8 cellular contexts compared by ENCODE assay signal in genomic region chr11:47213985-47214564, GRCh38. TPM values are rescaled to one million over a fixed set of nuclear protein-coding genes. Genes with fewer than 3 reads are reported as not detected.
DNase-seq lines count a peak whose midpoint lies in the region; ATAC-seq and TF ChIP-seq lines count a peak whose summit lies in the region.

No MANE protein-coding gene starts in this region.

- WGBS in lung, 2 donors, result 5 to 10% methylated on average over 20 of the region's 20 CpGs

- H3K27me3 ChIP-seq in BLaER1 (no peaks in the 10 kb centered on the region), lung (ENCODE audit: control insufficient read depth, insufficient read depth) (no peaks in the 10 kb centered on the region)

- POLR2A ChIA-PET in activated CD8-positive, alpha-beta T cell treated with anti-CD3 and anti-CD28 coated beads, Interleukin-2, amount 10 ng/mL, durations not matched to agents 7 days and 5 days (lab: Charles Lee), result interaction anchor here (0.6 to 3.9 kb wide), 24 partner anchors 8 to 514 kb away, joined by 3 to 41 read pairs (median 6); partner anchors contain the start of genes ACP2, ARFGAP2, ARHGAP1 and MADD

- ATAC-seq in GM19324 (IDR thresholded peaks at IDR 0.05; ENCODE audit: low FRiP score, unreplicated experiment) (peak; percentile 34), HG03469 (IDR thresholded peaks at IDR 0.05; ENCODE audit: unreplicated experiment) (peak; percentile 49), lung (ENCODE audit: insufficient read depth, low FRiP score) (peak; percentile 87)
- peak; percentile 81 for ATAC-seq in activated CD8-positive, alpha-beta T cell treated with anti-CD3 and anti-CD28 coated beads, Interleukin-2, amount 10 ng/mL, durations not matched to agents 7 days and 5 days

- peak overlapping the region; percentile 99 for H3K4me3 Mint-ChIP-seq in activated CD8-positive, alpha-beta T cell treated with anti-CD3 and anti-CD28 coated beads, Interleukin-2, amount 10 ng/mL, durations not matched to agents 7 days and 5 days

- H3K27me3 Mint-ChIP-seq in activated CD8-positive, alpha-beta T cell treated with anti-CD3 and anti-CD28 coated beads, Interleukin-2, amount 10 ng/mL, durations not matched to agents 7 days and 5 days (ENCODE audit: low read depth), result no peaks in the 10 kb centered on the region

- H3K36me3 ChIP-seq in BLaER1 (peaks cover 16% of the 10 kb centered on the region), lung (ENCODE audit: control insufficient read depth in 2 of 2, insufficient read depth in 2 of 2, low read length in 2 of 2) (peaks cover 0 to 6% of the 10 kb centered on the region in 2 donors)

- CTCF ChIA-PET in activated CD8-positive, alpha-beta T cell treated with anti-CD3 and anti-CD28 coated beads, Interleukin-2, amount 10 ng/mL, durations not matched to agents 7 days and 5 days (lab: Charles Lee), result interaction anchor here (0.7 to 3.5 kb wide), 12 partner anchors 8 to 240 kb away, joined by 3 to 38 read pairs (median 7); partner anchors contain the start of genes ACP2, ARFGAP2, MADD and PACSIN3

- H3K9ac ChIP-seq in BLaER1, result peak overlapping the region; percentile 86

- H3K4me1 Mint-ChIP-seq in activated CD8-positive, alpha-beta T cell treated with anti-CD3 and anti-CD28 coated beads, Interleukin-2, amount 10 ng/mL, durations not matched to agents 7 days and 5 days (ENCODE audit: low read depth), result peaks cover 38% of the 10 kb centered on the region

- H3K36me3 Mint-ChIP-seq in activated CD8-positive, alpha-beta T cell treated with anti-CD3 and anti-CD28 coated beads, Interleukin-2, amount 10 ng/mL, durations not matched to agents 7 days and 5 days (ENCODE audit: low read depth), result peaks cover 33% of the 10 kb centered on the region

- H3K4me1 ChIP-seq in BLaER1, result peaks cover 37% of the 10 kb centered on the region
- peaks cover 0 to 7% of the 10 kb centered on the region in 2 donors for H3K4me1 ChIP-seq in lung (ENCODE audit: control insufficient read depth in 2 of 2, insufficient read depth in 2 of 2, low read length in 2 of 2)

- no peaks in the 10 kb centered on the region for H3K9me3 Mint-ChIP-seq in activated CD8-positive, alpha-beta T cell treated with anti-CD3 and anti-CD28 coated beads, Interleukin-2, amount 10 ng/mL, durations not matched to agents 7 days and 5 days (ENCODE audit: insufficient read depth)

- H3K27ac ChIP-seq in BLaER1 (peak overlapping the region; percentile 91), lung (ENCODE audit: low read depth in 1 of 2, low read length in 1 of 2) (peak overlapping the region; percentile 87 to 95)

- H3K4me3 ChIP-seq in BLaER1 (peak overlapping the region; percentile 78), lung (peak overlapping the region; percentile 47)

- H4K20me1 ChIP-seq in BLaER1, result no peaks in the 10 kb centered on the region

- peak overlapping the region; percentile 97 for H3K4me2 ChIP-seq in BLaER1

- DNase-seq in NCI-H748 (lab: John Stamatoyannopoulos, UW; ENCODE audit: unreplicated experiment), result peak; percentile 95
- peak; percentile 91 for DNase-seq in activated CD8-positive, alpha-beta T cell treated with anti-CD3 and anti-CD28 coated beads, Interleukin-2, amount 10 ng/mL, durations not matched to agents 7 days and 5 days
- peak; percentile 86 for DNase-seq in ecto neural progenitor cell (ENCODE audit: low spot score)
- peak; percentile 95 for DNase-seq in lung (ENCODE audit: low spot score)
- peak; percentile 79 to 87 (median 80) for DNase-seq in stimulated activated CD4-positive, alpha-beta T cell treated with anti-CD3 and anti-CD28 coated beads, TNF-alpha, amount 100 ng/mL, for 48 hours (ENCODE audit: low read depth in 3 of 3)

- H3K9me3 ChIP-seq in BLaER1 (no peaks in the 10 kb centered on the region), lung (ENCODE audit: control insufficient read depth in 2 of 2, insufficient read depth in 1 of 2, low read length in 1 of 2) (no peaks in the 10 kb centered on the region)

- peak overlapping the region; percentile 100 for H3K27ac Mint-ChIP-seq in activated CD8-positive, alpha-beta T cell treated with anti-CD3 and anti-CD28 coated beads, Interleukin-2, amount 10 ng/mL, durations not matched to agents 7 days and 5 days

- TF ChIP-seq CTCF in lung (IDR thresholded peaks at IDR 0.05; ENCODE audit: control extremely low read depth, extremely low read depth), result no peak

RNA-seq across cellular contexts. Expression of gene DDB2, which starts 0.7 kb away (rescaled TPM):
- total RNA-seq in activated CD8-positive, alpha-beta T cell treated with anti-CD3 and anti-CD28 coated beads, Interleukin-2, amount 10 ng/mL, durations not matched to agents 7 days and 5 days, result 100 to 1,000 TPM; 164 to 171 TPM
- total RNA-seq in lung, result 10 to 100 TPM; 14.4 to 33.9 TPM
- 10 to 100 TPM; 16.8 to 36.4 TPM for polyA plus RNA-seq in lung

RNA-seq across cellular contexts. Expression of gene PACSIN3, which starts 27.8 kb away (rescaled TPM):
- total RNA-seq in activated CD8-positive, alpha-beta T cell treated with anti-CD3 and anti-CD28 coated beads, Interleukin-2, amount 10 ng/mL, durations not matched to agents 7 days and 5 days, result 1 to 10 TPM; 2.0 to 2.1 TPM
- total RNA-seq in lung, result 10 to 100 TPM; 34.7 to 53.3 TPM
- polyA plus RNA-seq in lung, result 10 to 100 TPM; 20.6 to 37.9 TPM

RNA-seq across cellular contexts. Expression of gene ACP2, which starts 34.5 kb away (rescaled TPM):
- 10 to 100 TPM; 26.7 to 27.5 TPM for total RNA-seq in activated CD8-positive, alpha-beta T cell treated with anti-CD3 and anti-CD28 coated beads, Interleukin-2, amount 10 ng/mL, durations not matched to agents 7 days and 5 days
- total RNA-seq in lung, result 10 to 100 TPM; 50.9 to 74.7 TPM
- 10 to 100 TPM; 40.6 to 70.8 TPM for polyA plus RNA-seq in lung

RNA-seq across cellular contexts. Expression of gene ARFGAP2, which starts 37.4 kb away (rescaled TPM):
- total RNA-seq in activated CD8-positive, alpha-beta T cell treated with anti-CD3 and anti-CD28 coated beads, Interleukin-2, amount 10 ng/mL, durations not matched to agents 7 days and 5 days, result 100 to 1,000 TPM in 1 of 2 experiments, 10 to 100 TPM in 1; 89.6 to 102 TPM
- 100 to 1,000 TPM; 108 to 140 TPM for total RNA-seq in lung
- polyA plus RNA-seq in lung, result 10 to 100 TPM; 51.2 to 80.2 TPM

RNA-seq across cellular contexts. Expression of gene NR1H3, which starts 43.7 kb away (rescaled TPM):
- total RNA-seq in activated CD8-positive, alpha-beta T cell treated with anti-CD3 and anti-CD28 coated beads, Interleukin-2, amount 10 ng/mL, durations not matched to agents 7 days and 5 days, result 10 to 100 TPM; 11.7 to 12.6 TPM
- 10 to 100 TPM; 35.0 to 62.0 TPM for total RNA-seq in lung
- polyA plus RNA-seq in lung, result 10 to 100 TPM; 55.2 to 58.9 TPM

Comparison
In these comparisons a context has a peak if more than half of its experiments do, and no peak if none do; other contexts are left out.
1. Peak in every context shown above with its lines: DNase-seq, ATAC-seq, H3K4me3 ChIP-seq and H3K27ac ChIP-seq.
2. ATAC-seq: peak in every context shown above with its lines; median percentile 87 in lung; 81 in activated CD8-positive, alpha-beta T cell treated with anti-CD3 and anti-CD28 coated beads, Interleukin-2, amount 10 ng/mL, durations not matched to agents 7 days and 5 days; 49 in HG03469; 34 in GM19324.
3. RNA of gene DDB2, which starts 0.7 kb away (total RNA-seq): 164 to 171 TPM in activated CD8-positive, alpha-beta T cell treated with anti-CD3 and anti-CD28 coated beads, Interleukin-2, amount 10 ng/mL, durations not matched to agents 7 days and 5 days; 14.4 to 33.9 TPM in lung; every median in the first group is over 4 times any median in the second.
4. RNA of gene PACSIN3, which starts 27.8 kb away (total RNA-seq): 34.7 to 53.3 TPM in lung; 2.0 to 2.1 TPM in activated CD8-positive, alpha-beta T cell treated with anti-CD3 and anti-CD28 coated beads, Interleukin-2, amount 10 ng/mL, durations not matched to agents 7 days and 5 days; every median in the first group is over 10 times any median in the second.